ENCODE assay signal across 8 cellular contexts in genomic region chr1:220810179-220810653, GRCh38. TPM values are rescaled to one million over a fixed set of nuclear protein-coding genes. Genes with fewer than 3 reads are reported as not detected.
DNase-seq lines count a peak whose midpoint lies in the region; ATAC-seq, FAIRE-seq and TF ChIP-seq lines count a peak whose summit lies in the region.

No MANE protein-coding gene starts in this region.

- ATAC-seq in GM19463 (IDR thresholded peaks at IDR 0.05; ENCODE audit: unreplicated experiment) (peak; percentile 91), HG03575 (IDR thresholded peaks at IDR 0.05; ENCODE audit: extremely low read depth, insufficient number of reproducible peaks, low FRiP score, unreplicated experiment) (peak; percentile 73), gastroesophageal sphincter (peak; percentile 82), pancreas (peak; percentile 92 to 100 (median 98))

- in situ Hi-C loops in Caki2 (cut with HindIII; ENCODE audit: low pct_unique_long_range_greater_than_20kb, low sequenced_read_pairs), result no loop called here

- H3K36me3 ChIP-seq in gastroesophageal sphincter (peaks cover 0 to 35% of the 10 kb centered on the region in 2 donors), pancreas (no peaks in the 10 kb centered on the region), tibial nerve (peaks cover 0 to 40% (median 0%) of the 10 kb centered on the region in 3 donors)

- peak; percentile 92 to 97 (median 94) for TF ChIP-seq CTCF in gastroesophageal sphincter (IDR thresholded peaks at IDR 0.05)
- peak; percentile 80 to 95 (median 92) for TF ChIP-seq CTCF in pancreas (IDR thresholded peaks at IDR 0.05)
- TF ChIP-seq CTCF in tibial nerve (IDR thresholded peaks at IDR 0.05), result peak; percentile 82 to 89 (median 87)

- intact Hi-C loops in pancreas (cut with DNase I), result no loop called here

- no peak overlapping the region for H3K27ac ChIP-seq in gastroesophageal sphincter
- H3K27ac ChIP-seq in pancreas, result no peak overlapping the region
- H3K27ac ChIP-seq in tibial nerve, result peak overlapping the region in 1 of 4 donors; percentile 22

- H3K9me3 ChIP-seq in gastroesophageal sphincter, result no peaks in the 10 kb centered on the region
- H3K9me3 ChIP-seq in pancreas, result no peaks in the 10 kb centered on the region
- no peaks in the 10 kb centered on the region for H3K9me3 ChIP-seq in tibial nerve

- FAIRE-seq in pancreas (lab: Jason Lieb, UNC), result no peak

- TF ChIP-seq POLR2A in gastroesophageal sphincter (IDR thresholded peaks at IDR 0.05), result no peak
- TF ChIP-seq POLR2A in tibial nerve (IDR thresholded peaks at IDR 0.05), result no peak

- H3K4me3 ChIP-seq in gastroesophageal sphincter, result peak overlapping the region in 1 of 2 donors; percentile 23
- peak overlapping the region in 2 of 4 donors; percentile 22 to 39 for H3K4me3 ChIP-seq in pancreas
- H3K4me3 ChIP-seq in tibial nerve, result peak overlapping the region in 1 of 4 donors; percentile 9

- TF ChIP-seq EP300 in gastroesophageal sphincter (IDR thresholded peaks at IDR 0.05) (no peak), tibial nerve (IDR thresholded peaks at IDR 0.05) (no peak)

- WGBS in gastroesophageal sphincter (ENCODE audit: low coverage in 1 of 2), 2 donors, result 17 to 27% methylated on average over 10 to 17 of the region's 20 CpGs
- 10 to 14% methylated on average over 20 of the region's 20 CpGs for WGBS in pancreas, 2 donors
- 34 to 40% methylated on average over 20 of the region's 20 CpGs for WGBS in tibial nerve, 2 donors

- H3K4me1 ChIP-seq in gastroesophageal sphincter, result peaks cover 0 to 22% (median 3%) of the 10 kb centered on the region in 3 donors
- H3K4me1 ChIP-seq in pancreas, result no peaks in the 10 kb centered on the region
- peaks cover 0 to 23% (median 5%) of the 10 kb centered on the region in 4 donors for H3K4me1 ChIP-seq in tibial nerve

- peak; percentile 58 for DNase-seq in Caki2 (ENCODE audit: low read depth)
- DNase-seq in RPMI8226, result peak; percentile 85
- DNase-seq in activated T-helper 1 cell treated with anti-CD3 and anti-CD28 coated beads, Interleukin-2, amount 50 U/mL, for 16 hours (ENCODE audit: low read depth in 1 of 2, low spot score in 1 of 2), result peak; percentile 27 to 35
- peak; percentile 70 to 92 (median 80) for DNase-seq in pancreas
- DNase-seq in tibial nerve (ENCODE audit: low spot score in 2 of 2), result peak; percentile 73 to 81

- H3K27me3 ChIP-seq in gastroesophageal sphincter (no peaks in the 10 kb centered on the region), pancreas (no peaks in the 10 kb centered on the region), tibial nerve (no peaks in the 10 kb centered on the region)

RNA-seq across cellular contexts. Expression of gene MTARC1, which starts 23.5 kb away (rescaled TPM):
- 5.2 TPM in 2 replicates for total RNA-seq in Caki2 (2014; rRNA removed; shearing (Covaris generic); ENCODE audit: low replicate concordance)
- total RNA-seq in gastroesophageal sphincter (1 to 10 TPM; 3.7 to 8.1 (median 5.4) TPM), pancreas (10 to 100 TPM in 1 of 6 donors, 1 to 10 TPM in 5; 2.5 to 10.8 (median 7.4) TPM), tibial nerve (10 to 100 TPM; 32.2 to 81.8 (median 36.5) TPM)
- polyA plus RNA-seq in pancreas, result 1 to 10 TPM; 6.0 to 7.1 TPM

Comparison
In these comparisons a context has a peak if more than half of its experiments do, and no peak if none do; other contexts are left out.
1. DNase-seq: peak in every context shown above with its lines; median percentile 85 in RPMI8226; 80 in pancreas; 77 in tibial nerve; 58 in Caki2; 31 in activated T-helper 1 cell treated with anti-CD3 and anti-CD28 coated beads, Interleukin-2, amount 50 U/mL, for 16 hours.